ENCODE assay signal across 8 cellular contexts in genomic region chrX:1391707-1392375, GRCh38. TPM values are rescaled to one million over a fixed set of nuclear protein-coding genes. Genes with fewer than 3 reads are reported as not detected.
DNase-seq lines count a peak whose midpoint lies in the region; ATAC-seq and TF ChIP-seq lines count a peak whose summit lies in the region.

TSS of gene SLC25A6 (minus strand) at chrX:1392113. CDS start at chrX:1392009, 104 bp downstream.

- H3K4me3 Mint-ChIP-seq in IgD-negative memory B cell, result peak within 1 kb of the TSS; percentile 90 to 96 (median 92)
- H3K4me3 Mint-ChIP-seq in nephron, result peak within 1 kb of the TSS; percentile 93 to 97 (median 96)

- DNase-seq in CMK (ENCODE audit: low read depth), result peak; percentile 93
- DNase-seq in activated T-cell treated with anti-CD3 and anti-CD28 coated beads for 1 hour (ENCODE audit: low read depth), result peak; percentile 99
- peak; percentile 98 for DNase-seq in fibroblast of gingiva (ENCODE audit: low read depth)
- no peak for DNase-seq in NCI-H446 (lab: John Stamatoyannopoulos, UW)

- H3K27me3 ChIP-seq in stomach smooth muscle (ENCODE audit: control insufficient read depth in 1 of 2, insufficient read depth in 2 of 2, low read length in 2 of 2), result no peaks in the 10 kb centered on the region

- H3K27ac Mint-ChIP-seq in IgD-negative memory B cell, result peak within 1 kb of the TSS; percentile 93 to 99 (median 97)
- peak within 1 kb of the TSS; percentile 33 to 98 (median 97) for H3K27ac Mint-ChIP-seq in nephron

- H3K36me3 Mint-ChIP-seq in IgD-negative memory B cell, result peaks cover 2% of the 10 kb centered on the region
- peaks cover 61% of the 10 kb centered on the region for H3K36me3 Mint-ChIP-seq in nephron (ENCODE audit: low read depth)

- peak; percentile 93 for ATAC-seq in GM21526 (IDR thresholded peaks at IDR 0.05; ENCODE audit: low FRiP score, unreplicated experiment)

- no peaks in the 10 kb centered on the region for H3K9me3 ChIP-seq in stomach smooth muscle (ENCODE audit: control insufficient read depth in 2 of 2, low read length in 2 of 2)

- peaks cover 37 to 45% of the 10 kb centered on the region in 2 donors for H3K36me3 ChIP-seq in stomach smooth muscle (ENCODE audit: control insufficient read depth in 2 of 2, insufficient read depth in 2 of 2, low read length in 2 of 2)

- peak; percentile 19 to 39 (median 29) for TF ChIP-seq CTCF in nephron (IDR thresholded peaks at IDR 0.05; ENCODE audit: unreplicated experiment in 3 of 3)

- no peaks in the 10 kb centered on the region for H3K27me3 Mint-ChIP-seq in IgD-negative memory B cell
- H3K27me3 Mint-ChIP-seq in nephron (ENCODE audit: low read depth), result no peaks in the 10 kb centered on the region

- H3K9ac ChIP-seq in stomach smooth muscle (ENCODE audit: low read length in 2 of 2), result peak within 1 kb of the TSS; percentile 97 to 99

- no peaks in the 10 kb centered on the region for H3K9me3 Mint-ChIP-seq in IgD-negative memory B cell
- H3K9me3 Mint-ChIP-seq in nephron, result no peaks in the 10 kb centered on the region

- peaks cover 5 to 24% (median 17%) of the 10 kb centered on the region in 3 donors for H3K4me1 Mint-ChIP-seq in IgD-negative memory B cell
- peaks cover 36% of the 10 kb centered on the region for H3K4me1 Mint-ChIP-seq in nephron

- H3K4me1 ChIP-seq in stomach smooth muscle (ENCODE audit: control insufficient read depth, insufficient read depth, low read length), result peaks cover 42% of the 10 kb centered on the region

- peak within 1 kb of the TSS; percentile 97 for H3K27ac ChIP-seq in stomach smooth muscle (ENCODE audit: low read length)

- H3K4me3 ChIP-seq in stomach smooth muscle (ENCODE audit: low read length in 2 of 2), result peak within 1 kb of the TSS; percentile 100

RNA-seq across cellular contexts. Expression of gene SLC25A6, which starts in this region (rescaled TPM):
- polyA plus RNA-seq in IgD-negative memory B cell, result 881 TPM

Comparison
In these comparisons a context has a peak if more than half of its experiments do, and no peak if none do; other contexts are left out.
1. DNase-seq: peak in CMK (single experiment), activated T-cell treated with anti-CD3 and anti-CD28 coated beads for 1 hour (single experiment) and fibroblast of gingiva (single experiment); none in NCI-H446 (0 of 2).